17 cellular contexts compared by ENCODE assay signal in genomic region chr6:167754691-167755090, GRCh38.
"Had no signal": no experiment of that assay in that cellular context is flagged by ENCODE, and none has a peak within 500 bp of the region (broad histone marks: within the 10 kb centered on the region; RNA-seq: fewer than 3 reads in every experiment).

No MANE protein-coding gene starts in this region.

- H3K27me3 ChIP-seq: right atrium auricular region, right lobe of liver, tibial artery, vagina had no signal

- H3K79me2 ChIP-seq: parathyroid adenoma had no signal

- H3K9ac ChIP-seq: parathyroid adenoma had no signal

- DNase-seq: hippocampal formation; left ventricle myocardium superior; lower lobe of right lung; mammary epithelial cell; mesenchymal stem cell; naive thymus-derived CD8-positive, alpha-beta T cell; nucleus accumbens; right lobe of liver; stimulated activated CD4-positive, alpha-beta T cell treated with anti-CD3 and anti-CD28 coated beads, Interleukin-4, amount 100 ng/mL, for 24 hours; stimulated activated naive CD4-positive, alpha-beta T cell had no signal

- H2AFZ ChIP-seq: parathyroid adenoma had no signal

- H3K4me3 ChIP-seq: lower lobe of right lung, right atrium auricular region, right lobe of liver, suprapubic skin, thoracic aorta, tibial artery, vagina had no signal

- H3K27ac ChIP-seq: lower lobe of right lung, parathyroid adenoma, right atrium auricular region, right lobe of liver, suprapubic skin, thoracic aorta, tibial artery, vagina had no signal

- H3K36me3 ChIP-seq: lower lobe of right lung, right atrium auricular region, right lobe of liver, suprapubic skin, thoracic aorta, tibial artery, vagina had no signal

- H3K9me3 ChIP-seq: lower lobe of right lung, right atrium auricular region, right lobe of liver, suprapubic skin, thoracic aorta, tibial artery, vagina had no signal

- ATAC-seq: left ventricle myocardium superior; lower lobe of right lung; naive thymus-derived CD8-positive, alpha-beta T cell; right lobe of liver; stimulated activated effector memory CD8-positive, alpha-beta T cell treated with anti-CD3 and anti-CD28 coated beads, Interleukin-12 subunit alpha, Interleukin-12 subunit beta, amount 100 ng/mL, for 72 hours had no signal
